ENCODE assay signal across 16 cellular contexts in genomic region chr16:24784121-24784520, GRCh38.
"Had no signal": no experiment of that assay in that cellular context is flagged by ENCODE, and none has a peak within 500 bp of the region (broad histone marks: within the 10 kb centered on the region; RNA-seq: fewer than 3 reads in every experiment).

No MANE protein-coding gene starts in this region.

- H3K4me1 Mint-ChIP-seq: activated CD4-positive, alpha-beta T cell treated with anti-CD3 and anti-CD28 coated beads, Interleukin-2, amount 10 ng/mL, durations not matched to agents 7 days and 5 days; nephron; stimulated activated effector memory CD8-positive, alpha-beta T cell treated with anti-CD3 and anti-CD28 coated beads, Interleukin-12 subunit alpha, Interleukin-12 subunit beta, amount 100 ng/mL, for 72 hours had no signal

- H3K9me3 ChIP-seq: lower lobe of right lung, prostate gland, stomach, upper lobe of left lung had no signal

- H3K27ac ChIP-seq: lower lobe of right lung, prostate gland, upper lobe of left lung had no signal

- H3K4me1 ChIP-seq: lower lobe of right lung, prostate gland, upper lobe of left lung had no signal

- H3K4me3 ChIP-seq: lower lobe of right lung, prostate gland, smooth muscle cell, stomach, upper lobe of left lung had no signal

- H3K4me3 Mint-ChIP-seq: activated CD4-positive, alpha-beta T cell treated with anti-CD3 and anti-CD28 coated beads, Interleukin-2, amount 10 ng/mL, durations not matched to agents 7 days and 5 days; activated CD8-positive, alpha-beta T cell treated with anti-CD3 and anti-CD28 coated beads, Interleukin-2, amount 10 ng/mL, durations not matched to agents 7 days and 5 days; activated naive CD8-positive, alpha-beta T cell; activated T-helper 1 cell treated with anti-CD3 and anti-CD28 coated beads, Interleukin-12 subunit alpha, Interleukin-12 subunit beta, Interleukin-2, Interleukin-4 antibody, amounts not matched to agents 30 ng/mL and 10 ng/mL and 1 ng/mL, durations not matched to agents 14 hours and 24 hours and 36 hours; nephron; stimulated activated effector memory CD8-positive, alpha-beta T cell treated with anti-CD3 and anti-CD28 coated beads, Interleukin-12 subunit alpha, Interleukin-12 subunit beta, amount 100 ng/mL, for 72 hours had no signal

- H3K27me3 Mint-ChIP-seq: activated CD4-positive, alpha-beta T cell treated with anti-CD3 and anti-CD28 coated beads, Interleukin-2, amount 10 ng/mL, durations not matched to agents 7 days and 5 days; activated naive CD8-positive, alpha-beta T cell had no signal

- DNase-seq: activated CD4-positive, alpha-beta T cell treated with anti-CD3 and anti-CD28 coated beads, Interleukin-2, amount 10 ng/mL, durations not matched to agents 7 days and 5 days; activated CD8-positive, alpha-beta T cell treated with anti-CD3 and anti-CD28 coated beads, Interleukin-2, amount 10 ng/mL, durations not matched to agents 7 days and 5 days; amygdala; lower lobe of right lung; nucleus accumbens; right cardiac atrium; stimulated activated CD4-positive, alpha-beta T cell treated with anti-CD3 and anti-CD28 coated beads, Interleukin-4, amount 100 ng/mL, for 24 hours; stomach; upper lobe of left lung had no signal

- H3K27ac Mint-ChIP-seq: activated CD4-positive, alpha-beta T cell treated with anti-CD3 and anti-CD28 coated beads, Interleukin-2, amount 10 ng/mL, durations not matched to agents 7 days and 5 days; activated CD8-positive, alpha-beta T cell treated with anti-CD3 and anti-CD28 coated beads, Interleukin-2, amount 10 ng/mL, durations not matched to agents 7 days and 5 days; activated naive CD8-positive, alpha-beta T cell; activated T-helper 1 cell treated with anti-CD3 and anti-CD28 coated beads, Interleukin-12 subunit alpha, Interleukin-12 subunit beta, Interleukin-2, Interleukin-4 antibody, amounts not matched to agents 30 ng/mL and 10 ng/mL and 1 ng/mL, durations not matched to agents 14 hours and 24 hours and 36 hours; nephron had no signal

- H3K27me3 ChIP-seq: stomach, upper lobe of left lung had no signal

- ATAC-seq: activated CD4-positive, CD25-positive, alpha-beta regulatory T cell treated with anti-CD3 and anti-CD28 coated beads, Interleukin-2, amount 50 U/mL, for 24 hours; activated CD8-positive, alpha-beta T cell treated with anti-CD3 and anti-CD28 coated beads, Interleukin-2, amount 10 ng/mL, durations not matched to agents 7 days and 5 days; lower lobe of right lung; right cardiac atrium; stimulated activated effector memory CD8-positive, alpha-beta T cell treated with anti-CD3 and anti-CD28 coated beads, Interleukin-12 subunit alpha, Interleukin-12 subunit beta, amount 100 ng/mL, for 72 hours had no signal
